8 cellular contexts compared by ENCODE assay signal in genomic region chr2:26345284-26345553, GRCh38. TPM values are rescaled to one million over a fixed set of nuclear protein-coding genes. Genes with fewer than 3 reads are reported as not detected.
A peak's percentile ranks its signal among the peaks of the same experiment; 100 is the strongest.
DNase-seq lines count a peak whose midpoint lies in the region; ATAC-seq and TF ChIP-seq lines count a peak whose summit lies in the region.

No MANE protein-coding gene starts in this region.

- in situ Hi-C loops in HAP-1 (cut with MboI; ENCODE audit: low sequenced_read_pairs), result no loop called here

- DNase-seq in HAP-1 (ENCODE audit: low spot score in 2 of 2) (no peak), body of pancreas (no peak), NCI-H1417 treated with DMSO at 0.1 percent for 48 hours (lab: John Stamatoyannopoulos, UW) (no peak)
- DNase-seq in effector CD4-positive, alpha-beta T cell, result no peak
- DNase-seq in stimulated activated CD8-positive, alpha-beta memory T cell treated with anti-CD3 and anti-CD28 coated beads, Interleukin-4, amount 100 ng/mL, for 48 hours, result no peak

- WGBS in body of pancreas, 2 donors, result 0 to 2% methylated on average over 9 of the region's 9 CpGs

- no peaks in the 10 kb centered on the region for H3K27me3 ChIP-seq in ACC112 (ENCODE audit: insufficient read depth, low read length)
- H3K27me3 ChIP-seq in HAP-1 (ENCODE audit: low read depth), result no peaks in the 10 kb centered on the region
- H3K27me3 ChIP-seq in body of pancreas, result no peaks in the 10 kb centered on the region
- no peaks in the 10 kb centered on the region for H3K27me3 ChIP-seq in mononuclear cell (ENCODE audit: insufficient read depth, low read length)

- intact Hi-C loops in body of pancreas (cut with DNase I), result no loop called here

- no peaks in the 10 kb centered on the region for H3K36me3 ChIP-seq in ACC112 (ENCODE audit: insufficient read depth, low read length)
- no peaks in the 10 kb centered on the region for H3K36me3 ChIP-seq in HAP-1 (replicated peaks)
- H3K36me3 ChIP-seq in body of pancreas (replicated peaks in 1 of 2; ENCODE audit: insufficient read depth in 1 of 2, low read depth in 2 of 2), result no peaks in the 10 kb centered on the region

- ATAC-seq in body of pancreas, result no peak
- ATAC-seq in HG02623 (IDR thresholded peaks at IDR 0.05; ENCODE audit: unreplicated experiment), result no peak

- H3K4me1 ChIP-seq in ACC112 (ENCODE audit: control insufficient read depth, insufficient read depth, low read length, unreplicated experiment), result peaks cover 30% of the 10 kb centered on the region
- peaks cover 20% of the 10 kb centered on the region for H3K4me1 ChIP-seq in HAP-1
- H3K4me1 ChIP-seq in body of pancreas, result peaks cover 35% of the 10 kb centered on the region
- peaks cover 28% of the 10 kb centered on the region for H3K4me1 ChIP-seq in mononuclear cell (ENCODE audit: insufficient read depth, low read length)

- peak overlapping the region; percentile 87 for H2AFZ ChIP-seq in ACC112 (ENCODE audit: low read length, unreplicated experiment)

- H3K9me3 ChIP-seq in HAP-1 (no peaks in the 10 kb centered on the region), body of pancreas (no peaks in the 10 kb centered on the region), mononuclear cell (ENCODE audit: low read depth, low read length) (no peaks in the 10 kb centered on the region)

- no peak for TF ChIP-seq CTCF in body of pancreas (IDR thresholded peaks at IDR 0.05)

- TF ChIP-seq POLR2A in body of pancreas (IDR thresholded peaks at IDR 0.05), result no peak

- H3K27ac ChIP-seq in ACC112 (ENCODE audit: low read depth, low read length) (peak overlapping the region; percentile 61), body of pancreas (peak overlapping the region; percentile 89 to 96 (median 93))

- peaks cover 55% of the 10 kb centered on the region for H3K79me2 ChIP-seq in ACC112 (ENCODE audit: control insufficient read depth, insufficient read depth, low read length, unreplicated experiment)

- H3K4me3 ChIP-seq in ACC112 (ENCODE audit: low read depth, low read length) (peak overlapping the region; percentile 96), HAP-1 (peak overlapping the region; percentile 62), body of pancreas (peak overlapping the region; percentile 51 to 67), mononuclear cell (ENCODE audit: low read length) (peak overlapping the region; percentile 70)

RNA-seq across cellular contexts. Expression of gene SELENOI, which starts 0.7 kb away (rescaled TPM):
- total RNA-seq in body of pancreas, result 10 to 100 TPM; 10.4 to 31.3 TPM
- total RNA-seq in mononuclear cell, result 27.3 TPM

RNA-seq across cellular contexts. Expression of gene ADGRF3, which starts 1.4 kb away (rescaled TPM):
- not detected for total RNA-seq in body of pancreas
- 0.31 TPM for total RNA-seq in mononuclear cell

RNA-seq across cellular contexts. Expression of gene DRC1, which starts 56.5 kb away (rescaled TPM):
- total RNA-seq in body of pancreas, result not detected
- not detected for total RNA-seq in mononuclear cell
